Comparison of ENCODE assay signal across 21 cellular contexts in genomic region chr18:62438876-62439275, GRCh38.
"Had no signal": no experiment of that assay in that cellular context is flagged by ENCODE, and none has a peak within 500 bp of the region (broad histone marks: within the 10 kb centered on the region; RNA-seq: fewer than 3 reads in every experiment).

No MANE protein-coding gene starts in this region.

- H3K36me3 ChIP-seq: lower lobe of right lung, neural progenitor cell, pancreas, stomach, thyroid gland, upper lobe of left lung, uterus had no signal

- H2AFZ ChIP-seq: hepatocyte had no signal

- H3K9me3 Mint-ChIP-seq: memory B cell; mesothelial cell of epicardium; natural killer cell treated with Interleukin-12 subunit alpha and Interleukin-12 subunit beta and Interleukin-15 and Interleukin-18, amount 100 ng/mL, for 72 hours had no signal

- H3K4me2 ChIP-seq: hepatocyte, neural progenitor cell had no signal

- H3K36me3 Mint-ChIP-seq: memory B cell; mesothelial cell of epicardium; natural killer cell treated with Interleukin-12 subunit alpha and Interleukin-12 subunit beta and Interleukin-15 and Interleukin-18, amount 100 ng/mL, for 72 hours; neural progenitor cell had no signal

- H3K27ac ChIP-seq: foreskin keratinocyte, hepatocyte, neural progenitor cell, thyroid gland had no signal

- DNase-seq: effector CD4-positive, alpha-beta T cell; endodermal cell; erythroblast; foreskin keratinocyte; lower lobe of right lung; nucleus accumbens; pancreas; stimulated activated naive CD4-positive, alpha-beta T cell; stomach; thyroid gland; upper lobe of left lung; uterus had no signal

- H3K4me1 Mint-ChIP-seq: memory B cell, mesothelial cell of epicardium had no signal

- H3K9ac ChIP-seq: neural progenitor cell had no signal

- H3K4me3 Mint-ChIP-seq: endodermal cell; memory B cell; mesothelial cell of epicardium; natural killer cell treated with Interleukin-12 subunit alpha and Interleukin-12 subunit beta and Interleukin-15 and Interleukin-18, amount 100 ng/mL, for 72 hours; neural progenitor cell had no signal

- H3K27ac Mint-ChIP-seq: endodermal cell; memory B cell; mesothelial cell of epicardium; natural killer cell treated with Interleukin-12 subunit alpha and Interleukin-12 subunit beta and Interleukin-15 and Interleukin-18, amount 100 ng/mL, for 72 hours; progenitor cell of endocrine pancreas had no signal

- ATAC-seq: foreskin keratinocyte; natural killer cell treated with Interleukin-12 subunit alpha and Interleukin-12 subunit beta and Interleukin-15 and Interleukin-18, amount 100 ng/mL, for 72 hours; pancreas; sciatic nerve had no signal

- H3K9me3 ChIP-seq: lower lobe of right lung, pancreas, stomach, thyroid gland, upper lobe of left lung, uterus had no signal

- H3K4me1 ChIP-seq: neural progenitor cell, pancreas had no signal

- H3K4me3 ChIP-seq: coronary artery, hepatocyte, lower lobe of right lung, neural progenitor cell, pancreas, skin epidermis, stomach, thyroid gland, upper lobe of left lung, uterus had no signal

- H3K27me3 ChIP-seq: foreskin keratinocyte, hepatocyte, neural progenitor cell, pancreas, stomach, thyroid gland, upper lobe of left lung, uterus had no signal
